ENCODE assay signal across 15 cellular contexts in genomic region chr13:41284512-41285288, GRCh38. TPM values are rescaled to one million over a fixed set of nuclear protein-coding genes. Genes with fewer than 3 reads are reported as not detected.
DNase-seq lines count a peak whose midpoint lies in the region; ATAC-seq, FAIRE-seq and TF ChIP-seq lines count a peak whose summit lies in the region.
"Had no signal": no experiment of that assay in that cellular context is flagged by ENCODE, and none has a peak within 500 bp of the region (broad histone marks: within the 10 kb centered on the region; RNA-seq: fewer than 3 reads in every experiment).

No MANE protein-coding gene starts in this region.

- no peak for FAIRE-seq in D721Med (lab: Jason Lieb, UNC)

- TF ChIP-seq POLR2A in stomach (IDR thresholded peaks at IDR 0.05) = no peak

- intact Hi-C loops in activated CD4-positive, alpha-beta T cell treated with anti-CD3 and anti-CD28 coated beads for 36 hours (cut with DNase I, micrococcal nuclease) = no loop called here
- intact Hi-C loops in stomach (cut with DNase I; ENCODE audit: low total_unique reads) = no loop called here

- H3K27me3 ChIP-seq in stomach = no peaks in the 10 kb centered on the region

- H3K36me3 ChIP-seq in stomach = no peaks in the 10 kb centered on the region

- no peak overlapping the region for H3K4me3 ChIP-seq in stomach

- POLR2A ChIA-PET in activated CD4-positive, alpha-beta T cell treated with anti-CD3 and anti-CD28 coated beads for 36 hours (lab: Charles Lee) = interaction anchor here (0.6 kb wide), 1 partner anchor 14 kb away, joined by 3 read pairs; no protein-coding TSS in a partner anchor

- CTCF ChIA-PET in activated CD4-positive, alpha-beta T cell treated with anti-CD3 and anti-CD28 coated beads for 36 hours (lab: Charles Lee) = no interaction called here

- H3K27ac ChIP-seq in stomach = no peak overlapping the region
- H3K27ac ChIP-seq: HL-60 had no signal

- ATAC-seq in activated CD4-positive, alpha-beta T cell treated with anti-CD3 and anti-CD28 coated beads for 36 hours = peak; percentile 42
- ATAC-seq: natural killer cell treated with Interleukin-12 subunit alpha and Interleukin-12 subunit beta and Interleukin-15 and Interleukin-18, amount 100 ng/mL, for 72 hours; Right ventricle myocardium inferior had no signal

- no peak for DNase-seq in activated CD4-positive, alpha-beta T cell treated with anti-CD3 and anti-CD28 coated beads for 36 hours
- DNase-seq in activated CD4-positive, alpha-beta T cell treated with anti-CD3 and anti-CD28 coated beads for 1 hour = no peak
- peak; percentile 94 for DNase-seq in RKO (ENCODE audit: low spot score)
- DNase-seq in fibroblast of gingiva (ENCODE audit: low read depth) = peak; percentile 97
- DNase-seq in stomach = peak; percentile 35
- DNase-seq in NCI-H1436 treated with DMSO at 0.1 percent for 48 hours (lab: John Stamatoyannopoulos, UW) = no peak
- DNase-seq in D721Med (ENCODE audit: insufficient read length, low spot score) = no peak
- DNase-seq in DMS79 treated with DMSO at 0.1 percent for 48 hours (lab: John Stamatoyannopoulos, UW) = no peak
- DNase-seq: activated naive CD4-positive, alpha-beta T cell treated with Interleukin-2 at 50 U/mL for 16 hours; effector CD4-positive, alpha-beta T cell; NCI-H187 had no signal

- TF ChIP-seq CTCF in stomach (IDR thresholded peaks at IDR 0.05) (no peak), D721Med (IDR thresholded peaks at IDR 0.05; ENCODE audit: insufficient read depth, missing control alignments) (no peak)

- H3K9me3 Mint-ChIP-seq in activated CD4-positive, alpha-beta T cell treated with anti-CD3 and anti-CD28 coated beads for 36 hours (ENCODE audit: low read depth) = no peaks in the 10 kb centered on the region
- H3K9me3 Mint-ChIP-seq: natural killer cell treated with Interleukin-12 subunit alpha and Interleukin-12 subunit beta and Interleukin-15 and Interleukin-18, amount 100 ng/mL, for 72 hours had no signal

- no peaks in the 10 kb centered on the region for H3K9me3 ChIP-seq in stomach

- H3K4me1 Mint-ChIP-seq in activated CD4-positive, alpha-beta T cell treated with anti-CD3 and anti-CD28 coated beads for 36 hours = peaks cover 24% of the 10 kb centered on the region

- WGBS in stomach, 5 donors = 67 to 80% (median 74%) methylated on average over 13 of the region's 13 CpGs

- H3K27me3 Mint-ChIP-seq in activated CD4-positive, alpha-beta T cell treated with anti-CD3 and anti-CD28 coated beads for 36 hours = no peaks in the 10 kb centered on the region
- H3K27me3 Mint-ChIP-seq: stimulated activated naive CD8-positive, alpha-beta T cell treated with anti-CD3 and anti-CD28 coated beads, Interleukin-15, Interleukin-2, amounts not matched to agents 100 ng/mL and 50 ng/mL, for 24 hours had no signal

- no peak overlapping the region for H3K27ac Mint-ChIP-seq in activated CD4-positive, alpha-beta T cell treated with anti-CD3 and anti-CD28 coated beads for 36 hours
- H3K27ac Mint-ChIP-seq: natural killer cell treated with Interleukin-12 subunit alpha and Interleukin-12 subunit beta and Interleukin-15 and Interleukin-18, amount 100 ng/mL, for 72 hours; stimulated activated naive CD8-positive, alpha-beta T cell treated with anti-CD3 and anti-CD28 coated beads, Interleukin-15, Interleukin-2, amounts not matched to agents 100 ng/mL and 50 ng/mL, for 24 hours had no signal

- H3K4me3 Mint-ChIP-seq in activated CD4-positive, alpha-beta T cell treated with anti-CD3 and anti-CD28 coated beads for 36 hours = no peak overlapping the region
- H3K4me3 Mint-ChIP-seq: natural killer cell treated with Interleukin-12 subunit alpha and Interleukin-12 subunit beta and Interleukin-15 and Interleukin-18, amount 100 ng/mL, for 72 hours had no signal

- no peaks in the 10 kb centered on the region for H3K4me1 ChIP-seq in stomach

- peaks cover 5% of the 10 kb centered on the region for H3K36me3 Mint-ChIP-seq in activated CD4-positive, alpha-beta T cell treated with anti-CD3 and anti-CD28 coated beads for 36 hours (ENCODE audit: low read depth)
- H3K36me3 Mint-ChIP-seq: natural killer cell treated with Interleukin-12 subunit alpha and Interleukin-12 subunit beta and Interleukin-15 and Interleukin-18, amount 100 ng/mL, for 72 hours had no signal

- no peak for TF ChIP-seq EP300 in stomach (IDR thresholded peaks at IDR 0.05)

RNA-seq across cellular contexts. Expression of gene MTRF1, which starts 21.3 kb away (rescaled TPM):
- 10 to 100 TPM; 19.7 to 22.1 TPM for total RNA-seq in activated CD4-positive, alpha-beta T cell treated with anti-CD3 and anti-CD28 coated beads for 36 hours
- total RNA-seq in stomach = 10 to 100 TPM in 3 of 5 donors, 1 to 10 TPM in 2; 7.6 to 29.9 (median 13.0) TPM
- 10 to 100 TPM in 1 of 3 donors, 1 to 10 TPM in 2; 6.4 to 11.8 (median 7.4) TPM for polyA plus RNA-seq in stomach

RNA-seq across cellular contexts. Expression of gene NAA16, which starts 26.4 kb away (rescaled TPM):
- total RNA-seq in activated CD4-positive, alpha-beta T cell treated with anti-CD3 and anti-CD28 coated beads for 36 hours = 10 to 100 TPM; 24.0 to 29.8 TPM
- 100 to 1,000 TPM in 1 of 5 donors, 10 to 100 TPM in 4; 19.4 to 114 (median 46.7) TPM for total RNA-seq in stomach
- 10 to 100 TPM in 1 of 3 donors, 1 to 10 TPM in 2; 6.0 to 11.9 (median 8.5) TPM for polyA plus RNA-seq in stomach

Comparison
In these comparisons a context has a peak if more than half of its experiments do, and no peak if none do; other contexts are left out.
1. DNase-seq: peak in RKO (single experiment), fibroblast of gingiva (single experiment) and stomach (single experiment); none in activated CD4-positive, alpha-beta T cell treated with anti-CD3 and anti-CD28 coated beads for 36 hours (single experiment), activated CD4-positive, alpha-beta T cell treated with anti-CD3 and anti-CD28 coated beads for 1 hour (single experiment), NCI-H1436 treated with DMSO at 0.1 percent for 48 hours (single experiment), D721Med (single experiment) and DMS79 treated with DMSO at 0.1 percent for 48 hours (single experiment).